8 cellular contexts compared by ENCODE assay signal in genomic region chr22:26671317-26672059, GRCh38. TPM values are rescaled to one million over a fixed set of nuclear protein-coding genes. Genes with fewer than 3 reads are reported as not detected.
DNase-seq lines count a peak whose midpoint lies in the region; ATAC-seq and TF ChIP-seq lines count a peak whose summit lies in the region.

No MANE protein-coding gene starts in this region.

- H3K27ac Mint-ChIP-seq in CD8-positive, alpha-beta T cell: peak overlapping the region; percentile 100
- H3K27ac Mint-ChIP-seq in activated CD4-positive, alpha-beta T cell treated with anti-CD3 and anti-CD28 coated beads, Interleukin-2, amount 10 ng/mL, durations not matched to agents 24 days and 14 days: peak overlapping the region; percentile 96
- H3K27ac Mint-ChIP-seq in effector memory CD8-positive, alpha-beta T cell: peak overlapping the region; percentile 94 to 99

- no peak for TF ChIP-seq CTCF in CD8-positive, alpha-beta T cell (IDR thresholded peaks at IDR 0.05)

- H3K4me1 Mint-ChIP-seq in CD8-positive, alpha-beta T cell (ENCODE audit: low read depth): peaks cover 70% of the 10 kb centered on the region
- peaks cover 68% of the 10 kb centered on the region for H3K4me1 Mint-ChIP-seq in activated CD4-positive, alpha-beta T cell treated with anti-CD3 and anti-CD28 coated beads, Interleukin-2, amount 10 ng/mL, durations not matched to agents 24 days and 14 days
- peaks cover 72 to 76% of the 10 kb centered on the region in 2 donors for H3K4me1 Mint-ChIP-seq in effector memory CD8-positive, alpha-beta T cell (ENCODE audit: low read depth in 2 of 2)

- peak; percentile 55 to 87 (median 78) for DNase-seq in CD8-positive, alpha-beta T cell
- DNase-seq in activated CD4-positive, alpha-beta T cell treated with anti-CD3 and anti-CD28 coated beads, Interleukin-2, amount 10 ng/mL, durations not matched to agents 24 days and 14 days: peak; percentile 85
- peak; percentile 79 to 83 (median 79) for DNase-seq in effector memory CD8-positive, alpha-beta T cell
- DNase-seq in sciatic nerve (ENCODE audit: low spot score) (peak; percentile 77), hepatic stellate cell (ENCODE audit: low spot score) (no peak), T1000 (lab: John Stamatoyannopoulos, UW) (no peak)

- no peaks in the 10 kb centered on the region for H3K9me3 Mint-ChIP-seq in CD8-positive, alpha-beta T cell
- H3K9me3 Mint-ChIP-seq in activated CD4-positive, alpha-beta T cell treated with anti-CD3 and anti-CD28 coated beads, Interleukin-2, amount 10 ng/mL, durations not matched to agents 24 days and 14 days: no peaks in the 10 kb centered on the region
- H3K9me3 Mint-ChIP-seq in effector memory CD8-positive, alpha-beta T cell: no peaks in the 10 kb centered on the region

- CTCF ChIA-PET in CD8-positive, alpha-beta T cell (lab: Charles Lee): interaction anchor here (0.6 to 1.2 kb wide), 4 partner anchors 9 to 1298 kb away, joined by 3 to 4 read pairs (median 3); no protein-coding TSS in a partner anchor

- peak overlapping the region; percentile 83 for H3K27ac ChIP-seq in CD8-positive, alpha-beta T cell (ENCODE audit: low read depth, low read length)

- no peaks in the 10 kb centered on the region for H3K36me3 ChIP-seq in CD8-positive, alpha-beta T cell (ENCODE audit: insufficient read depth, low read length)

- no peaks in the 10 kb centered on the region for H3K27me3 Mint-ChIP-seq in CD8-positive, alpha-beta T cell (ENCODE audit: low read depth)
- H3K27me3 Mint-ChIP-seq in activated CD4-positive, alpha-beta T cell treated with anti-CD3 and anti-CD28 coated beads, Interleukin-2, amount 10 ng/mL, durations not matched to agents 24 days and 14 days: no peaks in the 10 kb centered on the region
- no peaks in the 10 kb centered on the region for H3K27me3 Mint-ChIP-seq in effector memory CD8-positive, alpha-beta T cell

- no peaks in the 10 kb centered on the region for H3K9me3 ChIP-seq in CD8-positive, alpha-beta T cell (ENCODE audit: low read length)

- H3K27me3 ChIP-seq in CD8-positive, alpha-beta T cell (ENCODE audit: insufficient read depth, low read length): no peaks in the 10 kb centered on the region

- peak overlapping the region; percentile 46 for H3K4me3 ChIP-seq in CD8-positive, alpha-beta T cell (ENCODE audit: low read depth, low read length)

- peak; percentile 35 for ATAC-seq in CD8-positive, alpha-beta T cell
- ATAC-seq in HG03097 (IDR thresholded peaks at IDR 0.05; ENCODE audit: low FRiP score, unreplicated experiment) (peak; percentile 24), sciatic nerve (no peak), HG03095 (IDR thresholded peaks at IDR 0.05; ENCODE audit: unreplicated experiment) (no peak)
- peak; percentile 48 for ATAC-seq in effector memory CD8-positive, alpha-beta T cell (replicated peaks)

- POLR2A ChIA-PET in CD8-positive, alpha-beta T cell (lab: Charles Lee): interaction anchor here (0.9 to 5.2 kb wide), 7 partner anchors 13 to 188 kb away, joined by 3 to 34 read pairs (median 5); partner anchors contain the start of genes HPS4, MIAT, SRRD and TPST2

- intact Hi-C loops in CD8-positive, alpha-beta T cell (cut with DNase I, micrococcal nuclease): loop anchor here (1.0 to 10.0 kb wide), 13 partner anchors 12 to 1607 kb away; partner anchors contain the start of genes PITPNB (in 2 of the 2), TFIP11 (in 2 of the 2), ASPHD2 (in 1 of the 2) and HPS4 (in 1 of the 2)
- intact Hi-C loops in activated CD4-positive, alpha-beta T cell treated with anti-CD3 and anti-CD28 coated beads, Interleukin-2, amount 10 ng/mL, durations not matched to agents 24 days and 14 days (cut with micrococcal nuclease): loop anchor here (1.0 to 2.0 kb wide), 3 partner anchors 12 to 1247 kb away; partner anchors contain the start of gene PITPNB
- intact Hi-C loops in sciatic nerve (cut with DNase I): no loop called here

- H3K36me3 Mint-ChIP-seq in CD8-positive, alpha-beta T cell: peaks cover 25% of the 10 kb centered on the region
- H3K36me3 Mint-ChIP-seq in activated CD4-positive, alpha-beta T cell treated with anti-CD3 and anti-CD28 coated beads, Interleukin-2, amount 10 ng/mL, durations not matched to agents 24 days and 14 days (ENCODE audit: low read depth): peaks cover 36% of the 10 kb centered on the region
- peaks cover 49% of the 10 kb centered on the region for H3K36me3 Mint-ChIP-seq in effector memory CD8-positive, alpha-beta T cell (ENCODE audit: insufficient read depth)

- H3K4me3 Mint-ChIP-seq in CD8-positive, alpha-beta T cell: peak overlapping the region; percentile 98
- peak overlapping the region; percentile 95 for H3K4me3 Mint-ChIP-seq in activated CD4-positive, alpha-beta T cell treated with anti-CD3 and anti-CD28 coated beads, Interleukin-2, amount 10 ng/mL, durations not matched to agents 24 days and 14 days
- H3K4me3 Mint-ChIP-seq in effector memory CD8-positive, alpha-beta T cell: peak overlapping the region; percentile 99

- peaks cover 70% of the 10 kb centered on the region for H3K4me1 ChIP-seq in CD8-positive, alpha-beta T cell (ENCODE audit: insufficient read depth, low read length)

RNA-seq across cellular contexts. Expression of gene MIAT, which starts 14.1 kb away (rescaled TPM):
- total RNA-seq in CD8-positive, alpha-beta T cell: 10 to 100 TPM; 80.9 to 81.6 TPM
- total RNA-seq in activated CD4-positive, alpha-beta T cell treated with anti-CD3 and anti-CD28 coated beads, Interleukin-2, amount 10 ng/mL, durations not matched to agents 24 days and 14 days: 38.4 and 42.3 TPM in 2 replicates
- 2.7 TPM for total RNA-seq in sciatic nerve

RNA-seq across cellular contexts. Expression of gene CRYBA4, which starts 49.7 kb away (rescaled TPM):
- total RNA-seq in CD8-positive, alpha-beta T cell: not detected
- total RNA-seq in activated CD4-positive, alpha-beta T cell treated with anti-CD3 and anti-CD28 coated beads, Interleukin-2, amount 10 ng/mL, durations not matched to agents 24 days and 14 days: not detected in 2 replicates
- total RNA-seq in sciatic nerve: not detected

RNA-seq across cellular contexts. Expression of gene CRYBB1, which starts 53.7 kb away (rescaled TPM):
- total RNA-seq in CD8-positive, alpha-beta T cell: not detected
- total RNA-seq in activated CD4-positive, alpha-beta T cell treated with anti-CD3 and anti-CD28 coated beads, Interleukin-2, amount 10 ng/mL, durations not matched to agents 24 days and 14 days: not detected in 2 replicates
- total RNA-seq in sciatic nerve: 0.76 TPM

Comparison
In these comparisons a context has a peak if more than half of its experiments do, and no peak if none do; other contexts are left out.
1. ATAC-seq: peak in CD8-positive, alpha-beta T cell (single experiment), HG03097 (single experiment) and effector memory CD8-positive, alpha-beta T cell (single experiment); none in sciatic nerve (single experiment) and HG03095 (single experiment).
2. DNase-seq: peak in CD8-positive, alpha-beta T cell (7 of 7), activated CD4-positive, alpha-beta T cell treated with anti-CD3 and anti-CD28 coated beads, Interleukin-2, amount 10 ng/mL, durations not matched to agents 24 days and 14 days (single experiment), effector memory CD8-positive, alpha-beta T cell (3 of 3) and sciatic nerve (single experiment); none in hepatic stellate cell (single experiment) and T1000 (single experiment).
3. RNA of gene MIAT, which starts 14.1 kb away (total RNA-seq): 80.9 to 81.6 TPM in CD8-positive, alpha-beta T cell and 38.4 to 42.3 TPM in activated CD4-positive, alpha-beta T cell treated with anti-CD3 and anti-CD28 coated beads, Interleukin-2, amount 10 ng/mL, durations not matched to agents 24 days and 14 days; 2.7 TPM in sciatic nerve (single experiment); every median in the first group is over 10 times any median in the second.
4. Peak in every context shown above with its lines, with median percentiles within 50 percentile points of each other: H3K27ac Mint-ChIP-seq and H3K4me3 Mint-ChIP-seq.